In genomic region chr6:151026021-151026663, GRCh38 we compare ENCODE assay signal across 22 cellular contexts.
DNase-seq lines count a peak whose midpoint lies in the region; ATAC-seq, FAIRE-seq and TF ChIP-seq lines count a peak whose summit lies in the region.
"Had no signal": no experiment of that assay in that cellular context is flagged by ENCODE, and none has a peak within 500 bp of the region (broad histone marks: within the 10 kb centered on the region; RNA-seq: fewer than 3 reads in every experiment).

No MANE protein-coding gene starts in this region.

- H3K4me1 Mint-ChIP-seq in chondrocyte (ENCODE audit: low read depth) (peaks cover 37% of the 10 kb centered on the region), osteocyte (ENCODE audit: unreplicated experiment) (peaks cover 35% of the 10 kb centered on the region)
- H3K4me1 Mint-ChIP-seq in activated CD8-positive, alpha-beta memory T cell treated with anti-CD3 and anti-CD28 coated beads, Interleukin-2, amount 10 ng/mL, durations not matched to agents 7 days and 5 days, result peaks cover 12% of the 10 kb centered on the region

- H3K4me3 ChIP-seq in SK-N-SH (ENCODE audit: low read depth in 2 of 2, low read length in 1 of 2) (no peak overlapping the region), tibial artery (no peak overlapping the region), left lung (no peak overlapping the region), kidney (ENCODE audit: low read length in 2 of 2) (no peak overlapping the region)
- H3K4me3 ChIP-seq: GM12878 had no signal

- H3K9ac ChIP-seq in SK-N-SH, result no peak overlapping the region
- no peak overlapping the region for H3K9ac ChIP-seq in kidney (ENCODE audit: low read length in 2 of 2)

- no peak for FAIRE-seq in kidney (lab: Jason Lieb, UNC)
- FAIRE-seq: GM12878, GM19239 had no signal

- no peak for TF ChIP-seq CTCF in SK-N-SH (IDR thresholded peaks at IDR 0.05)
- TF ChIP-seq CTCF in chondrocyte (IDR thresholded peaks at IDR 0.05), result peak; percentile 63
- TF ChIP-seq CTCF in osteocyte (IDR thresholded peaks at IDR 0.05), result peak; percentile 20
- no peak for TF ChIP-seq CTCF in tibial artery (IDR thresholded peaks at IDR 0.05)
- no peak for TF ChIP-seq CTCF in left lung (IDR thresholded peaks at IDR 0.05)
- TF ChIP-seq CTCF in kidney (IDR thresholded peaks at IDR 0.05; ENCODE audit: borderline replicate concordance, extremely low read depth, insufficient read depth), result no peak

- H3K36me3 Mint-ChIP-seq in chondrocyte (ENCODE audit: low read depth) (peaks cover 14% of the 10 kb centered on the region), osteocyte (ENCODE audit: unreplicated experiment) (peaks cover 19% of the 10 kb centered on the region)
- peaks cover 29% of the 10 kb centered on the region for H3K36me3 Mint-ChIP-seq in activated CD8-positive, alpha-beta memory T cell treated with anti-CD3 and anti-CD28 coated beads, Interleukin-2, amount 10 ng/mL, durations not matched to agents 7 days and 5 days

- no peak for TF ChIP-seq RAD21 in SK-N-SH (IDR thresholded peaks at IDR 0.05; ENCODE audit: low read length)

- POLR2A ChIA-PET in SK-N-SH (lab: Yijun Ruan, JAX), result no interaction called here

- ATAC-seq in SK-N-SH treated with all-trans-retinoic acid at 6 μM for 48 hours (peak; percentile 36; the same call in 1 of the 3 replicates), left lung (no peak)
- ATAC-seq in activated CD8-positive, alpha-beta memory T cell treated with anti-CD3 and anti-CD28 coated beads, Interleukin-2, amount 10 ng/mL, durations not matched to agents 7 days and 5 days, result no peak
- ATAC-seq: GM12878 had no signal

- DNase-seq in SK-N-SH (no peak), chondrocyte (ENCODE audit: low spot score) (no peak), osteocyte (ENCODE audit: extremely low spot score, unreplicated experiment) (no peak), tibial artery (no peak), left lung (no peak), kidney (no peak)
- DNase-seq in activated CD8-positive, alpha-beta memory T cell treated with anti-CD3 and anti-CD28 coated beads, Interleukin-2, amount 10 ng/mL, durations not matched to agents 7 days and 5 days, result no peak
- DNase-seq: BE2C; Caco-2; CD4-positive, alpha-beta T cell; DMS153; EL; H9; KBM-7; MV-4-11; NCI-H187 treated with DMSO at 0.1 percent for 48 hours; NCI-H226; NCI-H524; NCI-H82 had no signal

- H3K4me3 Mint-ChIP-seq in chondrocyte (ENCODE audit: unreplicated experiment) (no peak overlapping the region), osteocyte (ENCODE audit: unreplicated experiment) (no peak overlapping the region)
- no peak overlapping the region for H3K4me3 Mint-ChIP-seq in activated CD8-positive, alpha-beta memory T cell treated with anti-CD3 and anti-CD28 coated beads, Interleukin-2, amount 10 ng/mL, durations not matched to agents 7 days and 5 days
- H3K4me3 Mint-ChIP-seq: CD4-positive, alpha-beta T cell; H9 had no signal

- H3F3A ChIP-seq in SK-N-SH (replicated peaks; ENCODE audit: insufficient read depth), result no peaks in the 10 kb centered on the region

- no peaks in the 10 kb centered on the region for H3K9me2 ChIP-seq in SK-N-SH

- 87% methylated on average over 4 of the region's 4 CpGs for whole genome bisulfite sequencing in SK-N-SH (ENCODE audit: low lambda C conversion rate)

- peaks cover 24 to 30% of the 10 kb centered on the region in 2 experiments for H3K36me3 ChIP-seq in SK-N-SH (replicated peaks in 1 of 2; ENCODE audit: control insufficient read depth in 1 of 2, insufficient read depth in 2 of 2, low read length in 1 of 2)
- H3K36me3 ChIP-seq in tibial artery, result no peaks in the 10 kb centered on the region
- peaks cover 0 to 16% of the 10 kb centered on the region in 2 donors for H3K36me3 ChIP-seq in left lung
- no peaks in the 10 kb centered on the region for H3K36me3 ChIP-seq in kidney (ENCODE audit: control insufficient read depth in 1 of 2, insufficient read depth in 2 of 2, low read length in 2 of 2)
- H3K36me3 ChIP-seq: BE2C had no signal

- H3K27me3 Mint-ChIP-seq in chondrocyte (ENCODE audit: low read depth) (no peaks in the 10 kb centered on the region), osteocyte (ENCODE audit: unreplicated experiment) (no peaks in the 10 kb centered on the region)
- no peaks in the 10 kb centered on the region for H3K27me3 Mint-ChIP-seq in activated CD8-positive, alpha-beta memory T cell treated with anti-CD3 and anti-CD28 coated beads, Interleukin-2, amount 10 ng/mL, durations not matched to agents 7 days and 5 days
- H3K27me3 Mint-ChIP-seq: CD4-positive, alpha-beta T cell had no signal

- H3K9me3 ChIP-seq in SK-N-SH, result no peaks in the 10 kb centered on the region
- no peaks in the 10 kb centered on the region for H3K9me3 ChIP-seq in tibial artery
- no peaks in the 10 kb centered on the region for H3K9me3 ChIP-seq in left lung
- no peaks in the 10 kb centered on the region for H3K9me3 ChIP-seq in kidney (ENCODE audit: control insufficient read depth in 1 of 2, low read length in 2 of 2)
- H3K9me3 ChIP-seq: BE2C, Caco-2 had no signal

- no peaks in the 10 kb centered on the region for H3K4me1 ChIP-seq in SK-N-SH (ENCODE audit: control insufficient read depth in 1 of 2, insufficient read depth in 2 of 2, low read depth in 1 of 2, low read length in 1 of 2)
- peaks cover 0 to 35% (median 5%) of the 10 kb centered on the region in 4 donors for H3K4me1 ChIP-seq in tibial artery
- H3K4me1 ChIP-seq in left lung, result peaks cover 0 to 6% of the 10 kb centered on the region in 2 donors
- H3K4me1 ChIP-seq in kidney (ENCODE audit: control insufficient read depth in 1 of 2, insufficient read depth in 1 of 2, low read depth in 1 of 2, low read length in 2 of 2), result peaks cover 3 to 23% of the 10 kb centered on the region in 2 donors
- H3K4me1 ChIP-seq: BE2C, Caco-2 had no signal

- no peak overlapping the region for H2AFZ ChIP-seq in SK-N-SH (ENCODE audit: low read depth)

- no peaks in the 10 kb centered on the region for H3K79me2 ChIP-seq in SK-N-SH (ENCODE audit: insufficient read depth)

- no peak overlapping the region for H3K4me2 ChIP-seq in SK-N-SH

- H3K27me3 ChIP-seq in SK-N-SH (ENCODE audit: insufficient read depth), result no peaks in the 10 kb centered on the region
- H3K27me3 ChIP-seq in tibial artery, result no peaks in the 10 kb centered on the region
- H3K27me3 ChIP-seq in left lung, result no peaks in the 10 kb centered on the region
- H3K27me3 ChIP-seq: BE2C had no signal

- H3K27ac ChIP-seq in SK-N-SH (ENCODE audit: low read depth in 2 of 2, low read length in 1 of 2) (0 out of 4 replicates have a peak overlapping the region, but pooled peaks of 1 of the 2 experiments have one; percentile 7), tibial artery (peak overlapping the region; percentile 78), left lung (no peak overlapping the region), kidney (ENCODE audit: low read depth in 2 of 2, low read length in 2 of 2) (peak overlapping the region in 1 of 2 donors; percentile 77)

- H3K9me3 Mint-ChIP-seq in chondrocyte (ENCODE audit: low read depth), result peaks cover 3% of the 10 kb centered on the region
- H3K9me3 Mint-ChIP-seq in osteocyte (ENCODE audit: unreplicated experiment), result no peaks in the 10 kb centered on the region
- H3K9me3 Mint-ChIP-seq in activated CD8-positive, alpha-beta memory T cell treated with anti-CD3 and anti-CD28 coated beads, Interleukin-2, amount 10 ng/mL, durations not matched to agents 7 days and 5 days (ENCODE audit: low read depth), result peaks cover 2% of the 10 kb centered on the region
- H3K9me3 Mint-ChIP-seq: CD4-positive, alpha-beta T cell; H9 had no signal

- H3K27ac Mint-ChIP-seq in chondrocyte (ENCODE audit: unreplicated experiment), result peak overlapping the region; percentile 74
- peak overlapping the region; percentile 81 for H3K27ac Mint-ChIP-seq in osteocyte (ENCODE audit: unreplicated experiment)
- H3K27ac Mint-ChIP-seq in activated CD8-positive, alpha-beta memory T cell treated with anti-CD3 and anti-CD28 coated beads, Interleukin-2, amount 10 ng/mL, durations not matched to agents 7 days and 5 days, result no peak overlapping the region
- H3K27ac Mint-ChIP-seq: CD4-positive, alpha-beta T cell had no signal

- TF ChIP-seq EP300 in SK-N-SH (IDR thresholded peaks at IDR 0.05; ENCODE audit: borderline replicate concordance in 1 of 2, low read depth in 1 of 2, low read length in 1 of 2), result no peak

- CTCF ChIA-PET in SK-N-SH (lab: Yijun Ruan, JAX), result interaction anchor here (0.6 to 4.8 kb wide), 4 partner anchors 11 to 298 kb away, joined by 3 to 30 read pairs (median 8); no protein-coding TSS in a partner anchor
- CTCF ChIA-PET in activated CD8-positive, alpha-beta memory T cell treated with anti-CD3 and anti-CD28 coated beads, Interleukin-2, amount 10 ng/mL, durations not matched to agents 7 days and 5 days (lab: Charles Lee), result interaction anchor here (0.6 to 7.6 kb wide), 6 partner anchors 8 to 307 kb away, joined by 3 to 37 read pairs (median 3); no protein-coding TSS in a partner anchor

- H4K20me1 ChIP-seq in SK-N-SH (ENCODE audit: insufficient read depth), result no peaks in the 10 kb centered on the region

- intact Hi-C loops in tibial artery (cut with DNase I; ENCODE audit: low total_unique reads), result loop anchor here (10.0 kb wide), 1 partner anchor 131 kb away; no protein-coding TSS in a partner anchor
- intact Hi-C loops in left lung (cut with DNase I), result no loop called here
- intact Hi-C loops in kidney (cut with DNase I), result no loop called here

TF ChIP-seq in SK-N-SH treated with all-trans-retinoic acid at 6 μM for 48 hours, 23 proteins besides CTCF, POLR2A, EP300 and RAD21 (continues in another document):
- no peak for TF ChIP-seq GLIS3 (CRISPR knock-in tag; IDR thresholded peaks at IDR 0.05)

TF ChIP-seq in SK-N-SH, 30 proteins besides CTCF, POLR2A, EP300 and RAD21 (continues in another document):
- no peak for TF ChIP-seq SMC3 (IDR thresholded peaks at IDR 0.05; ENCODE audit: low read depth, low read length)
- TF ChIP-seq EZH2phosphoT487 (IDR thresholded peaks at IDR 0.05; ENCODE audit: borderline replicate concordance, low read depth), result no peak
- no peak for TF ChIP-seq USF2 (IDR thresholded peaks at IDR 0.05; ENCODE audit: borderline replicate concordance, low read depth, low read length)
- no peak for TF ChIP-seq USF1 (IDR thresholded peaks at IDR 0.05; ENCODE audit: borderline replicate concordance, low read depth)
- TF ChIP-seq RFX5 (IDR thresholded peaks at IDR 0.05; ENCODE audit: low read length), result no peak
- TF ChIP-seq FOXM1 (IDR thresholded peaks at IDR 0.05; ENCODE audit: low read depth), result no peak

Comparison
In these comparisons a context has a peak if more than half of its experiments do, and no peak if none do; other contexts are left out.
1. H3K27ac ChIP-seq: peak in tibial artery (2 of 2); none in left lung (0 of 2).
2. CTCF ChIP-seq: peak in chondrocyte (single experiment) and osteocyte (single experiment); none in SK-N-SH (single experiment), tibial artery (0 of 2), left lung (0 of 2) and kidney (single experiment).